30 cellular contexts compared by ENCODE assay signal in genomic region chr17:3532106-3532858, GRCh38. TPM values are rescaled to one million over a fixed set of nuclear protein-coding genes. Genes with fewer than 3 reads are reported as not detected.
DNase-seq lines count a peak whose midpoint lies in the region; ATAC-seq, FAIRE-seq and TF ChIP-seq lines count a peak whose summit lies in the region.
"Had no signal": no experiment of that assay in that cellular context is flagged by ENCODE, and none has a peak within 500 bp of the region (broad histone marks: within the 10 kb centered on the region; RNA-seq: fewer than 3 reads in every experiment).

No MANE protein-coding gene starts in this region.

- no peak overlapping the region; the same call in 1 of the 2 replicates for H4K8ac ChIP-seq in H1 (ENCODE audit: extremely low read depth, insufficient read depth, low read length)

- no peak overlapping the region for H2AK5ac ChIP-seq in H1 (ENCODE audit: low read depth, low read length)

- peaks cover 9% of the 10 kb centered on the region; the same call in 1 of the 2 replicates for H3K23me2 ChIP-seq in H1 (ENCODE audit: low read depth, low read length)

- peak overlapping the region; percentile 88 for H2BK15ac ChIP-seq in H1 (ENCODE audit: low read length)

- no peak for TF ChIP-seq RAD21 in GM12878 (IDR thresholded peaks at IDR 0.05; ENCODE audit: insufficient read depth, low read depth, low read length)
- no peak for TF ChIP-seq RAD21 in H1 (IDR thresholded peaks at IDR 0.05 in 1 of 2, conservative IDR thresholded peaks at IDR 0.05 in 1 of 2; ENCODE audit: low read depth in 2 of 2, low read length in 2 of 2)

- ATAC-seq in GM12878: no peak
- no peak for ATAC-seq in right lobe of liver
- ATAC-seq: natural killer cell had no signal

- H3K36me3 Mint-ChIP-seq in neural progenitor cell: peaks cover 3% of the 10 kb centered on the region
- no peaks in the 10 kb centered on the region for H3K36me3 Mint-ChIP-seq in T-helper 2 cell treated with Interferon-gamma antibody and Interleukin-4, amounts not matched to agents 5 μg/mL and 100 μg/mL, for 36 hours (ENCODE audit: low read depth)
- H3K36me3 Mint-ChIP-seq: natural killer cell had no signal

- H3K23ac ChIP-seq in H1 (ENCODE audit: insufficient read length): no peak overlapping the region

- no peak overlapping the region for H3K4me2 ChIP-seq in GM12878 (ENCODE audit: control insufficient read depth, insufficient read depth)
- H3K4me2 ChIP-seq in H1 (ENCODE audit: insufficient read depth in 1 of 2, low read depth in 2 of 2, low read length in 2 of 2): no peak overlapping the region
- H3K4me2 ChIP-seq in neural progenitor cell: no peak overlapping the region

- H2BK12ac ChIP-seq in H1 (ENCODE audit: low read depth, low read length): peak overlapping the region; percentile 87; the same call in 1 of the 2 replicates

- H3K79me1 ChIP-seq in H1 (ENCODE audit: low read depth, low read length): no peaks in the 10 kb centered on the region

- intact Hi-C loops in GM12878 (cut with micrococcal nuclease; ENCODE audit: unreplicated experiment) (no loop called here), right lobe of liver (cut with DNase I) (no loop called here)

- no peak overlapping the region for H3K14ac ChIP-seq in H1 (ENCODE audit: insufficient read length)

- no TSS peak for BruUV-seq in GM12878 (replicated peaks; lab: Mats Ljungman, UMichigan)

- H3K27ac ChIP-seq in GM12878 (ENCODE audit: control insufficient read depth, insufficient read depth) (no peak overlapping the region), H1 (ENCODE audit: low read depth, low read length) (no peak overlapping the region), neural progenitor cell (no peak overlapping the region), tibial nerve (peak overlapping the region; percentile 41 to 96 (median 84)), right lobe of liver (no peak overlapping the region)
- H3K27ac ChIP-seq: breast epithelium, colonic mucosa, Peyer's patch had no signal

- H4K91ac ChIP-seq in H1 (replicated peaks; ENCODE audit: insufficient read length, low read length): peak overlapping the region; percentile 17

- TF ChIP-seq CTCF in GM12878 (IDR thresholded peaks at IDR 0.05 in 2 of 3, conservative IDR thresholded peaks at IDR 0.05 in 1 of 3; ENCODE audit: control insufficient read depth in 2 of 3, extremely low read depth in 1 of 3, insufficient read depth in 1 of 3, low read depth in 3 of 3, low read length in 3 of 3) (no peak), H1 (IDR thresholded peaks at IDR 0.05; ENCODE audit: control extremely low read depth in 1 of 3, insufficient read depth in 1 of 3, low read depth in 1 of 3, low read length in 3 of 3) (no peak), neural progenitor cell (IDR thresholded peaks at IDR 0.05) (no peak), tibial nerve (IDR thresholded peaks at IDR 0.05) (no peak), right lobe of liver (IDR thresholded peaks at IDR 0.05) (no peak)

- peak overlapping the region; percentile 41 for H3K4me3 Mint-ChIP-seq in neural progenitor cell
- H3K4me3 Mint-ChIP-seq in T-helper 2 cell treated with Interferon-gamma antibody and Interleukin-4, amounts not matched to agents 5 μg/mL and 100 μg/mL, for 36 hours: no peak overlapping the region
- H3K4me3 Mint-ChIP-seq: activated CD4-positive, alpha-beta memory T cell treated with anti-CD3 and anti-CD28 coated beads, Interleukin-2, amount 10 ng/mL, durations not matched to agents 7 days and 5 days; natural killer cell had no signal

- H2BK5ac ChIP-seq in H1 (ENCODE audit: low read depth, low read length): no peak overlapping the region; the same call in 1 of the 2 replicates

- POLR2A ChIA-PET in GM12878 (lab: Charles Lee) (no interaction called here), H1 (lab: Charles Lee; ENCODE audit: partially characterized antibody) (no interaction called here)

- H3K36me3 ChIP-seq in GM12878 (ENCODE audit: control insufficient read depth in 2 of 2, insufficient read depth in 2 of 2, low read length in 1 of 2) (peaks cover 0 to 5% of the 10 kb centered on the region in 2 experiments; a peak in 2 of 4 replicates), H1 (ENCODE audit: control insufficient read depth in 2 of 4, insufficient read depth in 4 of 4, low read length in 3 of 4) (no peaks in the 10 kb centered on the region), neural progenitor cell (no peaks in the 10 kb centered on the region), tibial nerve (peaks cover 0 to 8% (median 0%) of the 10 kb centered on the region in 3 donors), right lobe of liver (no peaks in the 10 kb centered on the region)
- H3K36me3 ChIP-seq: breast epithelium, colonic mucosa, ovary, Peyer's patch had no signal

- H3K27ac Mint-ChIP-seq in neural progenitor cell: peak overlapping the region; percentile 89
- H3K27ac Mint-ChIP-seq in T-helper 2 cell treated with Interferon-gamma antibody and Interleukin-4, amounts not matched to agents 5 μg/mL and 100 μg/mL, for 36 hours: no peak overlapping the region
- H3K27ac Mint-ChIP-seq: activated CD4-positive, alpha-beta memory T cell treated with anti-CD3 and anti-CD28 coated beads, Interleukin-2, amount 10 ng/mL, durations not matched to agents 7 days and 5 days; natural killer cell had no signal

- no peak overlapping the region for H3K9ac ChIP-seq in GM12878 (ENCODE audit: control insufficient read depth, insufficient read depth, low read length)
- H3K9ac ChIP-seq in H1 (replicated peaks in 1 of 4; ENCODE audit: extremely low read depth in 1 of 4, low read depth in 3 of 4, low read length in 3 of 4): no peak overlapping the region
- no peak overlapping the region for H3K9ac ChIP-seq in neural progenitor cell

- 90% methylated on average over 34 of the region's 36 CpGs for WGBS in GM12878 (ENCODE audit: insufficient coverage, insufficient replicate concordance, low lambda C conversion rate, missing lambda C conversion rate)
- 91% methylated on average over 33 of the region's 36 CpGs; no CpG with 5 or more reads in 1 of the 2 experiments for WGBS in H1 (ENCODE audit: extremely low coverage in 1 of 2, insufficient coverage in 1 of 2, insufficient read length in 1 of 2, insufficient replicate concordance in 2 of 2, low coverage in 1 of 2, low lambda C conversion rate in 2 of 2, missing lambda C conversion rate in 1 of 2), 2 experiments
- WGBS in tibial nerve, 2 donors: 86 to 88% methylated on average over 21 to 36 of the region's 36 CpGs
- WGBS in right lobe of liver (ENCODE audit: insufficient coverage, low coverage, low lambda C conversion rate, missing lambda C conversion rate): 90% methylated on average over 13 of the region's 36 CpGs

- H3K4me1 ChIP-seq in GM12878 (ENCODE audit: control insufficient read depth, insufficient read depth, low read length) (peaks cover 3% of the 10 kb centered on the region), H1 (replicated peaks in 1 of 4; ENCODE audit: control insufficient read depth in 3 of 4, insufficient read depth in 4 of 4, low read length in 3 of 4) (peaks cover 0 to 17% (median 10%) of the 10 kb centered on the region in 4 experiments; a peak in 6 of 7 replicates), neural progenitor cell (peaks cover 31% of the 10 kb centered on the region), tibial nerve (peaks cover 0 to 77% (median 16%) of the 10 kb centered on the region in 4 donors), right lobe of liver (no peaks in the 10 kb centered on the region)
- H3K4me1 ChIP-seq: breast epithelium, colonic mucosa had no signal

- no peak overlapping the region for H2BK120ac ChIP-seq in H1 (replicated peaks; ENCODE audit: low read depth, low read length)

- H3K4ac ChIP-seq in H1 (replicated peaks; ENCODE audit: insufficient read length, low read depth, low read length): no peak overlapping the region

- peaks cover 65% of the 10 kb centered on the region for H3K4me1 Mint-ChIP-seq in neural progenitor cell
- peaks cover 4% of the 10 kb centered on the region for H3K4me1 Mint-ChIP-seq in T-helper 2 cell treated with Interferon-gamma antibody and Interleukin-4, amounts not matched to agents 5 μg/mL and 100 μg/mL, for 36 hours (ENCODE audit: low read depth)

- RAD21 ChIA-PET in GM12878 (lab: Charles Lee; ENCODE audit: unreplicated experiment): no interaction called here

- DNase-seq in GM12878 (ENCODE audit: low read depth, low spot score) (no peak), H1 (ENCODE audit: low read depth in 1 of 2, low spot score in 2 of 2) (no peak), neural progenitor cell (ENCODE audit: low spot score) (no peak), tibial nerve (ENCODE audit: low spot score in 2 of 2) (no peak), right lobe of liver (no peak), NCI-H2227 (lab: John Stamatoyannopoulos, UW; ENCODE audit: unreplicated experiment) (no peak)
- no peak for DNase-seq in T-helper 2 cell treated with Interferon-gamma antibody and Interleukin-4, amounts not matched to agents 5 μg/mL and 100 μg/mL, for 36 hours (ENCODE audit: low spot score)
- DNase-seq: activated CD4-positive, alpha-beta memory T cell treated with anti-CD3 and anti-CD28 coated beads, Interleukin-2, amount 10 ng/mL, durations not matched to agents 7 days and 5 days; activated naive CD4-positive, alpha-beta T cell treated with anti-CD3 and anti-CD28 coated beads, Interleukin-2, amount 50 U/mL, for 16 hours; amniotic stem cell; colonic mucosa; COR-L47; DMS53; effector memory CD4-positive, alpha-beta T cell; erythroblast; glutamatergic neuron; natural killer cell; NCI-H1048; NCI-H2107; NCI-H446 treated with DMSO at 0.1 percent for 48 hours; NCI-H82; Peyer's patch; stimulated activated CD4-positive, alpha-beta T cell treated with anti-CD3 and anti-CD28 coated beads, Interleukin-12 subunit alpha, Interleukin-12 subunit beta, amount 100 ng/mL, for 4 hours; stimulated activated CD4-positive, alpha-beta T cell treated with anti-CD3 and anti-CD28 coated beads, Interleukin-2, amount 100 ng/mL, for 48 hours; trophoblast cell had no signal

- H3K9me3 ChIP-seq in GM12878 (replicated peaks; ENCODE audit: control insufficient read depth, insufficient read depth, low read length) (no peaks in the 10 kb centered on the region), H1 (ENCODE audit: insufficient read depth in 2 of 2, low read depth in 1 of 2, low read length in 1 of 2) (no peaks in the 10 kb centered on the region), neural progenitor cell (ENCODE audit: low read depth) (no peaks in the 10 kb centered on the region), tibial nerve (no peaks in the 10 kb centered on the region), right lobe of liver (no peaks in the 10 kb centered on the region)
- H3K9me3 ChIP-seq: breast epithelium, colonic mucosa, ovary, Peyer's patch had no signal

- H3F3A ChIP-seq in neural progenitor cell (ENCODE audit: low read depth): peaks cover 9% of the 10 kb centered on the region

- in situ Hi-C loops in GM12878 (cut with MboI): no loop called here

- peaks cover 3% of the 10 kb centered on the region for H3K27me3 Mint-ChIP-seq in neural progenitor cell (ENCODE audit: insufficient read depth, low read depth)
- peaks cover 5% of the 10 kb centered on the region for H3K27me3 Mint-ChIP-seq in T-helper 2 cell treated with Interferon-gamma antibody and Interleukin-4, amounts not matched to agents 5 μg/mL and 100 μg/mL, for 36 hours (ENCODE audit: low read depth)

- H3K4me3 ChIP-seq in GM12878 (no peak overlapping the region), H1 (ENCODE audit: extremely low read depth in 1 of 4, insufficient read depth in 2 of 4, low read depth in 3 of 4, low read length in 4 of 4) (no peak overlapping the region), neural progenitor cell (no peak overlapping the region), tibial nerve (no peak overlapping the region), right lobe of liver (no peak overlapping the region)
- H3K4me3 ChIP-seq: breast epithelium, colonic mucosa, ovary, Peyer's patch had no signal

- TF ChIP-seq POLR2A in GM12878 (IDR thresholded peaks at IDR 0.05; ENCODE audit: low read depth, low read length) (peak; percentile 21; the same call in 1 of the 2 replicates), H1 (IDR thresholded peaks at IDR 0.05; ENCODE audit: control extremely low read depth in 1 of 2, low read depth in 2 of 2, low read length in 2 of 2) (no peak), tibial nerve (IDR thresholded peaks at IDR 0.05) (no peak), right lobe of liver (IDR thresholded peaks at IDR 0.05) (no peak)

- H2AFZ ChIP-seq in GM12878 (ENCODE audit: control insufficient read depth, low read depth, low read length) (no peak overlapping the region), H1 (ENCODE audit: low read length) (no peak overlapping the region), neural progenitor cell (replicated peaks) (no peak overlapping the region)

- 0 out of 2 replicates have a peak overlapping the region, but pooled peaks have one; percentile 66 for H2BK20ac ChIP-seq in H1 (ENCODE audit: low read length)

- H4K20me1 ChIP-seq in GM12878 (ENCODE audit: control insufficient read depth, insufficient read depth) (no peaks in the 10 kb centered on the region; the same call in 1 of the 2 replicates), H1 (replicated peaks in 1 of 2; ENCODE audit: control insufficient read depth in 1 of 2, insufficient read depth in 2 of 2, low read length in 2 of 2) (no peaks in the 10 kb centered on the region), neural progenitor cell (ENCODE audit: low read depth) (no peaks in the 10 kb centered on the region)

- H4K5ac ChIP-seq in H1 (ENCODE audit: insufficient read length, low read depth, low read length): no peak overlapping the region

- no peaks in the 10 kb centered on the region for H3K9me3 Mint-ChIP-seq in neural progenitor cell
- no peaks in the 10 kb centered on the region for H3K9me3 Mint-ChIP-seq in T-helper 2 cell treated with Interferon-gamma antibody and Interleukin-4, amounts not matched to agents 5 μg/mL and 100 μg/mL, for 36 hours
- H3K9me3 Mint-ChIP-seq: activated CD4-positive, alpha-beta memory T cell treated with anti-CD3 and anti-CD28 coated beads, Interleukin-2, amount 10 ng/mL, durations not matched to agents 7 days and 5 days; natural killer cell had no signal

- peak overlapping the region; percentile 38; the same call in 1 of the 2 replicates for H3K18ac ChIP-seq in H1 (ENCODE audit: extremely low read depth, low read length)

- no peak for FAIRE-seq in GM12878 (lab: Jason Lieb, UNC)
- FAIRE-seq in H1 (lab: Jason Lieb, UNC): no peak
- FAIRE-seq: HTR-8/SVneo had no signal

- H3K56ac ChIP-seq in H1 (replicated peaks; ENCODE audit: insufficient read length, low read depth, low read length): no peak overlapping the region

- TF ChIP-seq EP300 in GM12878 (IDR thresholded peaks at IDR 0.05; ENCODE audit: borderline replicate concordance in 1 of 2, control insufficient read depth in 1 of 2, low read depth in 2 of 2, low read length in 2 of 2): no peak
- no peak for TF ChIP-seq EP300 in H1 (IDR thresholded peaks at IDR 0.05; ENCODE audit: borderline replicate concordance in 1 of 2, low read depth in 2 of 2, low read length in 2 of 2)
- TF ChIP-seq EP300 in tibial nerve (IDR thresholded peaks at IDR 0.05): no peak

- H3K27me3 ChIP-seq in GM12878 (replicated peaks in 1 of 2; ENCODE audit: control insufficient read depth in 2 of 2, insufficient read depth in 2 of 2, low read length in 1 of 2): no peaks in the 10 kb centered on the region
- H3K27me3 ChIP-seq in H1 (replicated peaks in 1 of 4; ENCODE audit: control insufficient read depth in 3 of 4, extremely low read depth in 1 of 4, insufficient read depth in 3 of 4, low read length in 3 of 4): no peaks in the 10 kb centered on the region
- H3K27me3 ChIP-seq in neural progenitor cell: no peaks in the 10 kb centered on the region
- no peaks in the 10 kb centered on the region for H3K27me3 ChIP-seq in tibial nerve
- H3K27me3 ChIP-seq in right lobe of liver: no peaks in the 10 kb centered on the region
- H3K27me3 ChIP-seq: colonic mucosa, ovary, Peyer's patch had no signal

- SMC1A ChIA-PET in GM12878 (lab: Charles Lee; ENCODE audit: uncharacterized antibody, unreplicated experiment): no interaction called here

- H3K79me2 ChIP-seq in GM12878 (ENCODE audit: control insufficient read depth, insufficient read depth, low read length): no peaks in the 10 kb centered on the region
- H3K79me2 ChIP-seq in H1 (ENCODE audit: control insufficient read depth in 1 of 2, insufficient read depth in 2 of 2, low read length in 2 of 2): no peaks in the 10 kb centered on the region
- no peaks in the 10 kb centered on the region for H3K79me2 ChIP-seq in neural progenitor cell (ENCODE audit: low read depth)

- CTCF ChIA-PET in GM12878 (lab: Yijun Ruan, JAX): no interaction called here
- CTCF ChIA-PET in H1 (lab: Charles Lee; ENCODE audit: partially characterized antibody): interaction anchor here (1.1 kb wide), 1 partner anchor 483 kb away, joined by 3 read pairs; no protein-coding TSS in a partner anchor

RNA-seq across cellular contexts. Expression of gene TRPV3, which starts 25.3 kb away (rescaled TPM):
- total RNA-seq in GM12878 (2013; cell fraction: nucleolus; rRNA removed): 74.5 and 76.8 TPM in 2 replicates
- total RNA-seq in GM12878 (2014; rRNA removed) (2.7 and 3.7 TPM in 2 replicates), GM12878 (2014; rRNA removed; fragmentation: Illumina TruSeq; extraction: Trizol) (2.7 and 2.8 TPM in 2 replicates), GM12878 (2021) (3.6 and 5.2 TPM in 2 replicates), neural progenitor cell (ENCODE audit: low replicate concordance) (1.5 and 1.9 TPM in 2 replicates), tibial nerve (10 to 100 TPM in 1 of 4 donors, 1 to 10 TPM in 3; 4.2 to 21.4 (median 9.7) TPM), right lobe of liver (1 to 10 TPM in 1 of 6 experiments, under 1 TPM in 4, not detected in 1; 0.12 to 2.1 (median 0.37) TPM)
- polyA plus RNA-seq in GM12878 (2011; ENCODE audit: low read depth): 5.5 TPM
- polyA plus RNA-seq in GM12878 (2011; rRNA removed) (8.7 and 12.0 TPM in 2 replicates), GM12878 (2014; fragmentation: Illumina TruSeq; extraction: Trizol) (3.3 and 4.1 TPM in 2 replicates), GM12878 (2014; fragmentation: Nextera tagmentation; extraction: Ambion mirVana) (under 1 TPM; 0.52 to 0.60 TPM), GM12878 (2014; rRNA removed) (4.4 and 4.5 TPM in 2 replicates), GM12878 (2016; fragmentation: Nextera tagmentation; extraction: Ambion mirVana) (1 to 10 TPM; 1.6 to 2.1 TPM), H1 (2011; rRNA removed) (1.0 and 1.1 TPM in 2 replicates)
- polyA plus RNA-seq in GM12878 (2011; cell fraction: cytosol; rRNA removed): 12.1 and 15.3 TPM in 2 replicates
- 37.3 and 39.1 TPM in 2 replicates for polyA plus RNA-seq in GM12878 (2011; cell fraction: nucleus; rRNA removed)
- polyA plus RNA-seq in GM12878 (2012): 7.1 and 7.9 TPM in 2 replicates
- 19.7 and 20.9 TPM in 2 replicates for polyA minus RNA-seq in GM12878 (2011; rRNA and poly(A)+ RNA removed)
- polyA minus RNA-seq in GM12878 (2011; cell fraction: cytosol; rRNA and poly(A)+ RNA removed): 5.2 and 7.4 TPM in 2 replicates
- 18.5 and 22.5 TPM in 2 replicates for polyA minus RNA-seq in GM12878 (2011; cell fraction: nucleus; rRNA and poly(A)+ RNA removed)
- 0.40 and 0.56 TPM in 2 replicates for total RNA-seq in H1 (2021; fragmentation: NEBNext Ultra II Directional; extraction: Animal tissue kit (Norgen Biotek cat#: 25700))
- polyA plus RNA-seq in H1 (2011; cell fraction: cytosol; rRNA removed): 1.6 TPM
- 3.0 TPM for polyA plus RNA-seq in H1 (2011; cell fraction: nucleus; rRNA removed)
- 0.55 to 0.91 TPM (median 0.73 TPM) in 4 replicates for polyA plus RNA-seq in H1 (2012, experiment 1 of 2)
- polyA plus RNA-seq in H1 (2012, experiment 2 of 2): 0.12 TPM
- polyA plus RNA-seq in H1 (2013, experiment 1 of 2): 0.36 TPM
- 0.28 TPM for polyA plus RNA-seq in H1 (2013, experiment 2 of 2)
- polyA minus RNA-seq in H1 (2011; rRNA and poly(A)+ RNA removed): 1.9 and 5.2 TPM in 2 replicates
- 1.3 TPM for polyA minus RNA-seq in H1 (2011; cell fraction: cytosol; rRNA and poly(A)+ RNA removed)
- polyA minus RNA-seq in H1 (2011; cell fraction: nucleus; rRNA and poly(A)+ RNA removed): 1.9 TPM

RNA-seq across cellular contexts. Expression of gene ASPA, which starts 56.5 kb away (rescaled TPM):
- not detected in 2 replicates for total RNA-seq in GM12878 (2013; cell fraction: nucleolus; rRNA removed)
- not detected in 2 replicates for total RNA-seq in GM12878 (2014; rRNA removed)
- total RNA-seq in GM12878 (2014; rRNA removed; fragmentation: Illumina TruSeq; extraction: Trizol): not detected in 2 replicates
- not detected in 2 replicates for total RNA-seq in GM12878 (2021)
- not detected for polyA plus RNA-seq in GM12878 (2011; ENCODE audit: low read depth)
- 0.30 and 0.32 TPM in 2 replicates for polyA plus RNA-seq in GM12878 (2011; rRNA removed)
- polyA plus RNA-seq in GM12878 (2011; cell fraction: cytosol; rRNA removed): 0.02 and 0.09 TPM in 2 replicates
- polyA plus RNA-seq in GM12878 (2011; cell fraction: nucleus; rRNA removed): 0.12 and 0.33 TPM in 2 replicates
- polyA plus RNA-seq in GM12878 (2012): 0.14 TPM in 1 of 2 replicates, not detected in the other
- not detected in 2 replicates for polyA plus RNA-seq in GM12878 (2014; fragmentation: Illumina TruSeq; extraction: Trizol)
- polyA plus RNA-seq in GM12878 (2014; fragmentation: Nextera tagmentation; extraction: Ambion mirVana): under 1 TPM in 1 of 2 experiments, not detected in 1; 0.04 TPM
- 0.03 TPM in 1 of 2 replicates, not detected in the other for polyA plus RNA-seq in GM12878 (2014; rRNA removed)
- not detected for polyA plus RNA-seq in GM12878 (2016; fragmentation: Nextera tagmentation; extraction: Ambion mirVana)
- not detected in 2 replicates for polyA minus RNA-seq in GM12878 (2011; rRNA and poly(A)+ RNA removed)
- polyA minus RNA-seq in GM12878 (2011; cell fraction: cytosol; rRNA and poly(A)+ RNA removed): not detected in 2 replicates
- 0.96 TPM in 1 of 2 replicates, not detected in the other for polyA minus RNA-seq in GM12878 (2011; cell fraction: nucleus; rRNA and poly(A)+ RNA removed)
- not detected in 2 replicates for total RNA-seq in H1 (2021; fragmentation: NEBNext Ultra II Directional; extraction: Animal tissue kit (Norgen Biotek cat#: 25700))
- polyA plus RNA-seq in H1 (2011; rRNA removed): 0.03 TPM in 1 of 2 replicates, not detected in the other
- 0.01 TPM for polyA plus RNA-seq in H1 (2011; cell fraction: cytosol; rRNA removed)
- 0.04 TPM for polyA plus RNA-seq in H1 (2011; cell fraction: nucleus; rRNA removed)
- not detected in 4 replicates for polyA plus RNA-seq in H1 (2012, experiment 1 of 2)
- polyA plus RNA-seq in H1 (2012, experiment 2 of 2): not detected
- 0.08 TPM for polyA plus RNA-seq in H1 (2013, experiment 1 of 2)
- polyA plus RNA-seq in H1 (2013, experiment 2 of 2): 0.04 TPM
- not detected in 2 replicates for polyA minus RNA-seq in H1 (2011; rRNA and poly(A)+ RNA removed)
- not detected for polyA minus RNA-seq in H1 (2011; cell fraction: cytosol; rRNA and poly(A)+ RNA removed)
- not detected for polyA minus RNA-seq in H1 (2011; cell fraction: nucleus; rRNA and poly(A)+ RNA removed)
- not detected in 2 replicates for total RNA-seq in neural progenitor cell (ENCODE audit: low replicate concordance)
- 10 to 100 TPM in 3 of 4 donors, 1 to 10 TPM in 1; 7.8 to 19.2 (median 15.4) TPM for total RNA-seq in tibial nerve
- total RNA-seq in right lobe of liver: 1 to 10 TPM; 1.7 to 6.0 (median 4.2) TPM
- total RNA-seq: activated CD4-positive, alpha-beta memory T cell treated with anti-CD3 and anti-CD28 coated beads, Interleukin-2, amount 10 ng/mL, durations not matched to agents 7 days and 5 days; G401; mononuclear cell; natural killer cell had no signal

Comparison
In these comparisons a context has a peak if more than half of its experiments do, and no peak if none do; other contexts are left out.
1. H3K27ac ChIP-seq: peak in tibial nerve (4 of 4); none in GM12878 (single experiment), H1 (single experiment), neural progenitor cell (single experiment) and right lobe of liver (0 of 3).
2. Of the 37 proteins assayed by ChIP-seq in both GM12878 and H1: peak only in GM12878: POLR2A; only in H1: none; in both: none; in neither: 36.